23 cellular contexts compared by ENCODE assay signal in the genomic region with DNA sequence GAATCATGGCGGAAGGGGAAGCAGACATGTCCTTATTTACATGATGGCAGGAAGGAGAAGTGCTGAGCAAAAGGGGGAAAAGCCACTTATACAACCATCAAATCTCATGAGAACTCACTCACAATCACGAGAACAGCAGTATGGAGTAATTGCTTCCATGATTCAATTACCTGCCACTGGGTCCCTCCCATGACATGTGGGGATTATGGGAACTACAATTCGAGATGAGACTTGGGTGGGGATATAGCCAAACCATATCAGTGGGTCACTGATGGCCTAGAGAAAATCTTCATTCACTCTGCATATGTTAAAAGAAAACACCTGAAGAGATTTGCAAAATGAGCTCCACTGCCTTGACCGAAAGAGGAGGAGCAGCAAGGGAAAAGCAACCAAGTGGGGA.
DNase-seq lines count a peak whose midpoint lies in the region; FAIRE-seq and TF ChIP-seq lines count a peak whose summit lies in the region.
"Had no signal": no experiment of that assay in that cellular context is flagged by ENCODE, and none has a peak within 500 bp of the region (broad histone marks: within the 10 kb centered on the region; RNA-seq: fewer than 3 reads in every experiment).

No MANE protein-coding gene starts in this region.

- H3K9me3 Mint-ChIP-seq in H9, result peaks cover 42 to 53% of the 10 kb centered on the region in 2 experiments

- H3K27ac ChIP-seq in H9 (ENCODE audit: insufficient read length, low read depth, low read length) (no peak overlapping the region), HUES64 (ENCODE audit: low read depth, low read length) (peak overlapping the region; percentile 97), iPS-20b (ENCODE audit: low read length) (peak overlapping the region; percentile 91), trophoblast cell (ENCODE audit: low read depth, low read length) (no peak overlapping the region)
- H3K27ac ChIP-seq: C4-2B, PC-9, SJSA1 had no signal

- no peak overlapping the region for H4K12ac ChIP-seq in trophoblast cell (ENCODE audit: low read depth, low read length)

- no peaks in the 10 kb centered on the region for H4K20me1 ChIP-seq in H9 (ENCODE audit: control insufficient read depth, insufficient read depth, insufficient read length)

- H3K27ac Mint-ChIP-seq in H9, result peak overlapping the region; percentile 93 to 96 (median 95)
- H3K27ac Mint-ChIP-seq: B cell; CD8-positive, alpha-beta T cell had no signal

- H2BK12ac ChIP-seq in H9 (ENCODE audit: insufficient read length, low read depth, low read length) (no peak overlapping the region), trophoblast cell (ENCODE audit: low read length) (peak overlapping the region; percentile 19)

- H3K4me2 ChIP-seq in H9 (ENCODE audit: insufficient read depth, insufficient read length, low read length) (no peak overlapping the region), trophoblast cell (ENCODE audit: low read length) (no peak overlapping the region)
- H3K4me2 ChIP-seq: PC-9 had no signal

- H3K4me3 ChIP-seq in HUES64 (ENCODE audit: low read length), result no peak overlapping the region
- 0 out of 2 replicates have a peak overlapping the region, but pooled peaks have one; percentile 46 for H3K4me3 ChIP-seq in iPS-20b (ENCODE audit: low read length)
- no peak overlapping the region for H3K4me3 ChIP-seq in trophoblast cell (ENCODE audit: low read depth, low read length)
- H3K4me3 ChIP-seq: PC-9, SJSA1 had no signal

- no peaks in the 10 kb centered on the region for H3K23me2 ChIP-seq in H9 (ENCODE audit: insufficient read length, low read depth, low read length, poor library complexity, severe bottlenecking)

- peaks cover 3% of the 10 kb centered on the region; the same call in 1 of the 2 replicates for H3K4me1 ChIP-seq in H9 (ENCODE audit: insufficient read depth, low read length)
- H3K4me1 ChIP-seq in HUES64 (ENCODE audit: insufficient read depth, low read length), result peaks cover 29% of the 10 kb centered on the region
- peaks cover 33% of the 10 kb centered on the region for H3K4me1 ChIP-seq in iPS-20b (ENCODE audit: insufficient read depth, low read length)
- H3K4me1 ChIP-seq in trophoblast cell (ENCODE audit: control insufficient read depth in 1 of 2, insufficient read depth in 2 of 2, low read length in 2 of 2), result peaks cover 16 to 19% of the 10 kb centered on the region in 2 experiments

- H3K36me3 ChIP-seq in HUES64 (ENCODE audit: insufficient read depth, low read length) (no peaks in the 10 kb centered on the region), iPS-20b (ENCODE audit: insufficient read depth, low read depth, low read length) (no peaks in the 10 kb centered on the region), trophoblast cell (ENCODE audit: control insufficient read depth in 1 of 2, insufficient read depth in 2 of 2, low read length in 2 of 2) (no peaks in the 10 kb centered on the region)
- H3K36me3 ChIP-seq: SJSA1 had no signal

- H3K79me2 ChIP-seq in H9 (ENCODE audit: insufficient read depth, low read length) (no peaks in the 10 kb centered on the region), trophoblast cell (ENCODE audit: control insufficient read depth, insufficient read depth, low read length, poor library complexity) (peaks cover 7% of the 10 kb centered on the region)

- no peak overlapping the region for H4K8ac ChIP-seq in H9 (replicated peaks; ENCODE audit: insufficient read length, low read depth, low read length)
- H4K8ac ChIP-seq in trophoblast cell (ENCODE audit: low read depth, low read length), result no peak overlapping the region

- TF ChIP-seq CTCF in H9 (conservative IDR thresholded peaks at IDR 0.05), result no peak

- H2BK15ac ChIP-seq in H9 (ENCODE audit: low read depth, low read length), result no peak overlapping the region

- peaks cover 18 to 60% (median 37%) of the 10 kb centered on the region in 3 experiments for H3K36me3 Mint-ChIP-seq in H9 (ENCODE audit: insufficient read depth in 1 of 3, low read depth in 3 of 3)
- H3K36me3 Mint-ChIP-seq: CD8-positive, alpha-beta T cell had no signal

- H3K4me3 Mint-ChIP-seq in H9, result peak overlapping the region in 1 of 2 experiments; percentile 23; a peak in 2 of 5 replicates
- H3K4me3 Mint-ChIP-seq: B cell; CD8-positive, alpha-beta T cell had no signal

- H2AFZ ChIP-seq in H9 (ENCODE audit: low read length) (no peak overlapping the region), trophoblast cell (ENCODE audit: insufficient read depth, low read length, poor library complexity) (no peak overlapping the region)
- H2AFZ ChIP-seq: PC-9 had no signal

- H3K4me1 Mint-ChIP-seq in H9, result peaks cover 41 to 48% of the 10 kb centered on the region in 2 experiments
- H3K4me1 Mint-ChIP-seq: B cell had no signal

- H3K79me1 ChIP-seq in H9 (ENCODE audit: insufficient read depth, low read depth, low read length, poor library complexity, severe bottlenecking) (no peaks in the 10 kb centered on the region), trophoblast cell (ENCODE audit: low read length) (peaks cover 22% of the 10 kb centered on the region)

- no peak overlapping the region for H2BK20ac ChIP-seq in H9 (ENCODE audit: low read depth, low read length, poor library complexity, severe bottlenecking)

- H3K9ac ChIP-seq in H9 (ENCODE audit: extremely low read depth, insufficient read length, low read length) (no peak overlapping the region), HUES64 (ENCODE audit: low read depth, low read length) (0 out of 2 replicates have a peak overlapping the region, but pooled peaks have one; percentile 13), iPS-20b (ENCODE audit: low read depth, low read length) (peak overlapping the region; percentile 30), trophoblast cell (ENCODE audit: low read length) (no peak overlapping the region)

- no peak overlapping the region for H3T11ph ChIP-seq in H9 (ENCODE audit: low read length)

- H2BK120ac ChIP-seq in H9 (ENCODE audit: low read depth, low read length, poor library complexity, severe bottlenecking) (no peak overlapping the region), trophoblast cell (ENCODE audit: insufficient read depth, low read length, poor library complexity) (peak overlapping the region; percentile 11)

- H4K91ac ChIP-seq in H9 (ENCODE audit: insufficient read length, low read depth, low read length), result no peak overlapping the region
- no peak overlapping the region for H4K91ac ChIP-seq in trophoblast cell (ENCODE audit: low read depth, low read length)

- no peak overlapping the region for H3K4ac ChIP-seq in H9 (ENCODE audit: low read depth, low read length)
- no peak overlapping the region for H3K4ac ChIP-seq in trophoblast cell (ENCODE audit: low read depth, low read length)

- no peak for DNase-seq in H9
- DNase-seq in trophoblast cell, result no peak
- no peak for DNase-seq in GM12891 (ENCODE audit: insufficient read length, low spot score)
- no peak for DNase-seq in AG08396 (ENCODE audit: low spot score)
- no peak for DNase-seq in SHP77 (lab: John Stamatoyannopoulos, UW)
- DNase-seq: CD8-positive, alpha-beta T cell; DND-41; GOT3; KBM-7; NCI-H1105 treated with DMSO at 0.1 percent for 48 hours; NCI-H146; NCI-H1930; NCI-H2107; NCI-H446; NCI-H524 treated with DMSO at 0.1 percent for 48 hours; NCI-H774; PC-9 had no signal

- WGBS in H9 (ENCODE audit: extremely low coverage, insufficient read length, low lambda C conversion rate), result no CpG with 5 or more reads among the region's 4 CpGs
- WGBS in HUES64, result 58% methylated on average over 4 of the region's 4 CpGs
- no CpG with 5 or more reads among the region's 4 CpGs for WGBS in trophoblast cell (ENCODE audit: extremely low coverage, insufficient coverage, insufficient read length)

- H3K56ac ChIP-seq in H9 (ENCODE audit: insufficient read length, low read depth, low read length), result no peak overlapping the region

- H2AK5ac ChIP-seq in H9 (ENCODE audit: insufficient read length, low read length), result no peak overlapping the region
- no peak overlapping the region for H2AK5ac ChIP-seq in trophoblast cell (ENCODE audit: low read length)

- H3K14ac ChIP-seq in H9 (ENCODE audit: insufficient read depth, low read length) (no peak overlapping the region), trophoblast cell (ENCODE audit: low read length) (peak overlapping the region; percentile 5)

- H3K27me3 ChIP-seq in H9 (ENCODE audit: insufficient read depth, low read length) (no peaks in the 10 kb centered on the region), HUES64 (ENCODE audit: insufficient read depth, low read length) (no peaks in the 10 kb centered on the region), iPS-20b (ENCODE audit: insufficient read depth, low read length) (no peaks in the 10 kb centered on the region), trophoblast cell (ENCODE audit: insufficient read depth, low read length) (no peaks in the 10 kb centered on the region)
- H3K27me3 ChIP-seq: SJSA1 had no signal

- H3K23ac ChIP-seq in H9 (ENCODE audit: insufficient read length, low read depth, low read length) (no peak overlapping the region), trophoblast cell (ENCODE audit: low read length) (no peak overlapping the region)

- FAIRE-seq in GM12891 (lab: Jason Lieb, UNC), result no peak
- FAIRE-seq: GM18507 had no signal

- no peak for TF ChIP-seq POLR2A in GM12891 (IDR thresholded peaks at IDR 0.05; ENCODE audit: low read depth, low read length)

- H3K9me3 ChIP-seq in H9 (ENCODE audit: control insufficient read depth, low read depth, low read length) (no peaks in the 10 kb centered on the region), HUES64 (ENCODE audit: insufficient read depth, low read depth, low read length) (peaks cover 25% of the 10 kb centered on the region), iPS-20b (ENCODE audit: insufficient read depth, low read depth, low read length) (peaks cover 13% of the 10 kb centered on the region), trophoblast cell (ENCODE audit: insufficient read depth, low read depth, low read length) (no peaks in the 10 kb centered on the region)
- H3K9me3 ChIP-seq: SJSA1 had no signal

- H4K5ac ChIP-seq in H9 (ENCODE audit: insufficient read length, low read depth, low read length), result no peak overlapping the region

- no peak overlapping the region for H3K18ac ChIP-seq in H9 (ENCODE audit: insufficient read length, low read depth, low read length)
- H3K18ac ChIP-seq in trophoblast cell (ENCODE audit: low read length), result no peak overlapping the region

- no peaks in the 10 kb centered on the region for H3K27me3 Mint-ChIP-seq in H9 (ENCODE audit: low read depth)

- no peak overlapping the region for H2BK5ac ChIP-seq in H9 (ENCODE audit: insufficient read length, low read length)
- no peak overlapping the region for H2BK5ac ChIP-seq in trophoblast cell (ENCODE audit: low read depth, low read length, poor library complexity)

TF ChIP-seq in GM12891, 5 proteins besides CTCF, POLR2A, EP300 and RAD21:
- TF ChIP-seq TAF1 (IDR thresholded peaks at IDR 0.05; ENCODE audit: low read depth, low read length), result no peak
- TF ChIP-seq POLR2AphosphoS5 (IDR thresholded peaks at IDR 0.05; ENCODE audit: low read depth, low read length), result no peak

Comparison
In these comparisons a context has a peak if more than half of its experiments do, and no peak if none do; other contexts are left out.
1. H3K27ac ChIP-seq: peak in HUES64 (single experiment) and iPS-20b (single experiment); none in H9 (single experiment) and trophoblast cell (single experiment).
2. H3K9ac ChIP-seq: peak in HUES64 (single experiment) and iPS-20b (single experiment); none in H9 (single experiment) and trophoblast cell (single experiment).